Comparison of ENCODE assay signal across 20 cellular contexts in the genomic region with DNA sequence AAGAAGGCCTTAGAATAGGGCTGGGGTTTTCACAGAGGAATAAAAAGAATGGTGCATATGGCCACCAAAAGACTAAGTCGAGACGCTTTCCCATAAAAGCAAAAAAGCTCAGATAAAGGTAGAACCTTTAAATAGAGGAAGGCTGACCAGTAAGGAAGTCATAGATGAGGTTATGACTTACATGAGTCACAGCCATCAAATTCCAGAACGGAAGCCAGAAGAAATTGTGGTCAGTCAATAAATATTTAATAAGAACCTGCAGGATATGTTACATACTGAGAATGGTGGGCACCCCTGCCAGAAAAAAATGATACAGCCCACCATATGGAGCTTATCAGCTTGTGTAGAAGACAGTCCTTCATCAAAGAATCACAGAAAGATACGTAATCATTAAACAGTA.
DNase-seq lines count a peak whose midpoint lies in the region; TF ChIP-seq lines count a peak whose summit lies in the region.
"Had no signal": no experiment of that assay in that cellular context is flagged by ENCODE, and none has a peak within 500 bp of the region (broad histone marks: within the 10 kb centered on the region; RNA-seq: fewer than 3 reads in every experiment).

No MANE protein-coding gene starts in this region.

- POLR2A ChIA-PET in AG04450 (lab: Yijun Ruan, JAX) = no interaction called here
- POLR2A ChIA-PET in activated CD4-positive, alpha-beta memory T cell treated with anti-CD3 and anti-CD28 coated beads for 36 hours (lab: Charles Lee) = no interaction called here

- CTCF ChIA-PET in AG04450 (lab: Charles Lee) = interaction anchor here (1.0 to 1.5 kb wide), 2 partner anchors 20 to 149 kb away, joined by 3 read pairs; no protein-coding TSS in a partner anchor
- CTCF ChIA-PET in activated CD4-positive, alpha-beta memory T cell treated with anti-CD3 and anti-CD28 coated beads for 36 hours (lab: Charles Lee) = no interaction called here

- H3K27ac Mint-ChIP-seq in activated CD4-positive, alpha-beta memory T cell treated with anti-CD3 and anti-CD28 coated beads for 36 hours = no peak overlapping the region

- H3K4me3 Mint-ChIP-seq in activated CD4-positive, alpha-beta memory T cell treated with anti-CD3 and anti-CD28 coated beads for 36 hours = no peak overlapping the region
- H3K4me3 Mint-ChIP-seq: activated T-cell treated with anti-CD3 and anti-CD28 coated beads, Interleukin-2, amount 50 U/mL, for 4 hours had no signal

- H3K4me3 ChIP-seq in AG04450 (ENCODE audit: low read depth, low read length) = no peak overlapping the region
- no peak overlapping the region for H3K4me3 ChIP-seq in foreskin fibroblast (ENCODE audit: low read depth in 1 of 2, low read length in 2 of 2)
- H3K4me3 ChIP-seq: A549, cardiac muscle cell, upper lobe of left lung had no signal

- DNase-seq in AG04450 (ENCODE audit: low read depth, low spot score) (peak; percentile 37), HT-29 (ENCODE audit: low spot score) (peak; percentile 35), amniotic epithelial cell (ENCODE audit: low read depth) (peak; percentile 50), foreskin fibroblast (peak; percentile 33 to 63), superior temporal gyrus (ENCODE audit: extremely low spot score) (no peak), NCI-H2196 (lab: John Stamatoyannopoulos, UW; ENCODE audit: unreplicated experiment) (no peak), ureter (ENCODE audit: low spot score) (no peak)
- DNase-seq in activated CD4-positive, alpha-beta memory T cell treated with anti-CD3 and anti-CD28 coated beads for 36 hours = no peak
- DNase-seq: activated CD4-positive, alpha-beta T cell treated with anti-CD3 and anti-CD28 coated beads, Interleukin-2, amount 50 U/mL, for 48 hours; activated naive CD4-positive, alpha-beta T cell treated with anti-CD3 and anti-CD28 coated beads, Interleukin-2, amount 50 U/mL, for 16 hours; activated T-cell treated with anti-CD3 and anti-CD28 coated beads, Interleukin-2, amount 50 U/mL, for 4 hours; CD8-positive, alpha-beta memory T cell; left cardiac atrium; NCI-H1417; NCI-H2171 treated with DMSO at 0.1 percent for 48 hours; stimulated activated naive CD8-positive, alpha-beta T cell treated with anti-CD3 and anti-CD28 coated beads, Interleukin-15, Interleukin-2, amounts not matched to agents 100 U/mL and 50 U/mL, for 24 hours; upper lobe of left lung; WERI-Rb-1 had no signal

- H3K27ac ChIP-seq in AG04450 (ENCODE audit: low read depth, low read length) = no peak overlapping the region
- H3K27ac ChIP-seq: A549, cardiac muscle cell, upper lobe of left lung, WERI-Rb-1 had no signal

- H3K9me3 Mint-ChIP-seq in activated CD4-positive, alpha-beta memory T cell treated with anti-CD3 and anti-CD28 coated beads for 36 hours = no peaks in the 10 kb centered on the region
- H3K9me3 Mint-ChIP-seq: activated T-cell treated with anti-CD3 and anti-CD28 coated beads, Interleukin-2, amount 50 U/mL, for 4 hours; CD8-positive, alpha-beta memory T cell had no signal

- H3K27me3 Mint-ChIP-seq in activated CD4-positive, alpha-beta memory T cell treated with anti-CD3 and anti-CD28 coated beads for 36 hours = no peaks in the 10 kb centered on the region
- H3K27me3 Mint-ChIP-seq: CD8-positive, alpha-beta memory T cell had no signal

- H3K4me1 Mint-ChIP-seq in activated CD4-positive, alpha-beta memory T cell treated with anti-CD3 and anti-CD28 coated beads for 36 hours (ENCODE audit: low read depth) = peaks cover 21% of the 10 kb centered on the region

- no peaks in the 10 kb centered on the region for H3K9me3 ChIP-seq in AG04450 (ENCODE audit: control insufficient read depth, insufficient read depth, low read length)
- H3K9me3 ChIP-seq: A549, upper lobe of left lung had no signal

- no peaks in the 10 kb centered on the region for H3K27me3 ChIP-seq in AG04450 (ENCODE audit: control insufficient read depth, insufficient read depth, low read length)
- H3K27me3 ChIP-seq: cardiac muscle cell, upper lobe of left lung had no signal

- peaks cover 7% of the 10 kb centered on the region for H3K36me3 Mint-ChIP-seq in activated CD4-positive, alpha-beta memory T cell treated with anti-CD3 and anti-CD28 coated beads for 36 hours

- TF ChIP-seq CTCF in AG04450 (IDR thresholded peaks at IDR 0.05; ENCODE audit: low read depth, low read length) = no peak
- TF ChIP-seq CTCF in foreskin fibroblast (IDR thresholded peaks at IDR 0.05; ENCODE audit: low read depth, low read length) = no peak

- intact Hi-C loops in activated CD4-positive, alpha-beta memory T cell treated with anti-CD3 and anti-CD28 coated beads for 36 hours (cut with micrococcal nuclease) = no loop called here

Comparison
In these comparisons a context has a peak if more than half of its experiments do, and no peak if none do; other contexts are left out.
1. DNase-seq: peak in AG04450 (single experiment), HT-29 (single experiment), amniotic epithelial cell (single experiment) and foreskin fibroblast (2 of 2); none in superior temporal gyrus (single experiment), NCI-H2196 (single experiment), activated CD4-positive, alpha-beta memory T cell treated with anti-CD3 and anti-CD28 coated beads for 36 hours (single experiment) and ureter (single experiment).